ENCODE assay signal across 13 cellular contexts in genomic region chrX:119466970-119467369, GRCh38.
"Had no signal": no experiment of that assay in that cellular context is flagged by ENCODE, and none has a peak within 500 bp of the region (broad histone marks: within the 10 kb centered on the region; RNA-seq: fewer than 3 reads in every experiment).

No MANE protein-coding gene starts in this region.

- H3K4me3 Mint-ChIP-seq: dendritic cell treated with granulocyte-macrophage colony-stimulating factor and Interleukin-4, amounts not matched to agents 40 ng/mL and 50 ng/mL, for 4 days; memory B cell had no signal

- H3K27ac Mint-ChIP-seq: activated CD8-positive, alpha-beta T cell treated with anti-CD3 and anti-CD28 coated beads for 36 hours; memory B cell; stimulated activated effector memory CD8-positive, alpha-beta T cell treated with anti-CD3 and anti-CD28 coated beads, Interleukin-12 subunit alpha, Interleukin-12 subunit beta, amount 100 ng/mL, for 72 hours had no signal

- H3K27me3 Mint-ChIP-seq: activated CD8-positive, alpha-beta T cell treated with anti-CD3 and anti-CD28 coated beads for 36 hours; dendritic cell treated with granulocyte-macrophage colony-stimulating factor and Interleukin-4, amounts not matched to agents 40 ng/mL and 50 ng/mL, for 4 days; memory B cell had no signal

- H3K4me1 Mint-ChIP-seq: stimulated activated effector memory CD8-positive, alpha-beta T cell treated with anti-CD3 and anti-CD28 coated beads, Interleukin-12 subunit alpha, Interleukin-12 subunit beta, amount 100 ng/mL, for 72 hours had no signal

- H3K9me3 Mint-ChIP-seq: activated CD8-positive, alpha-beta T cell treated with anti-CD3 and anti-CD28 coated beads for 36 hours; dendritic cell treated with granulocyte-macrophage colony-stimulating factor and Interleukin-4, amounts not matched to agents 40 ng/mL and 50 ng/mL, for 4 days; memory B cell; stimulated activated effector memory CD8-positive, alpha-beta T cell treated with anti-CD3 and anti-CD28 coated beads, Interleukin-12 subunit alpha, Interleukin-12 subunit beta, amount 100 ng/mL, for 72 hours had no signal

- DNase-seq: activated CD4-positive, alpha-beta T cell treated with anti-CD3 and anti-CD28 coated beads for 1 hour; activated CD8-positive, alpha-beta T cell treated with anti-CD3 and anti-CD28 coated beads for 36 hours; activated naive CD4-positive, alpha-beta T cell treated with anti-CD3 and anti-CD28 coated beads, Interleukin-2, amount 50 U/mL, for 16 hours; activated T-cell treated with anti-CD3 and anti-CD28 coated beads, Interleukin-2, amount 50 U/mL, for 1 hour; adrenal gland; effector CD8-positive, alpha-beta T cell; esophagus squamous epithelium; stimulated activated CD4-positive, alpha-beta T cell treated with anti-CD3 and anti-CD28 coated beads, Interleukin-4, amount 100 ng/mL, for 24 hours; upper lobe of right lung; WERI-Rb-1 had no signal
